8 cellular contexts compared by ENCODE assay signal in genomic region chr10:22427890-22428571, GRCh38.
DNase-seq lines count a peak whose midpoint lies in the region; ATAC-seq and TF ChIP-seq lines count a peak whose summit lies in the region.

No MANE protein-coding gene starts in this region.

- no peak for TF ChIP-seq CTCF in BE2C (IDR thresholded peaks at IDR 0.05; ENCODE audit: low read depth, low read length)

- DNase-seq in BE2C: peak; percentile 51
- DNase-seq in NCI-H1048 (lab: John Stamatoyannopoulos, UW): peak; percentile 76
- peak; percentile 85 for DNase-seq in left kidney (ENCODE audit: low read depth, low spot score)
- no peak for DNase-seq in H7
- DNase-seq in T-helper 1 cell: no peak
- DNase-seq in cardiac septum (ENCODE audit: low spot score): no peak

- H3K27me3 ChIP-seq in BE2C (no peaks in the 10 kb centered on the region), H7 (ENCODE audit: control insufficient read depth, insufficient read depth, low read length) (no peaks in the 10 kb centered on the region)

- peaks cover 11% of the 10 kb centered on the region for H3K4me1 ChIP-seq in BE2C

- intact Hi-C loops in cardiac septum (cut with DNase I): loop anchor here (5.0 kb wide), 1 partner anchor 81 kb away; the partner anchor contains the start of gene SPAG6

- H3K36me3 ChIP-seq in BE2C: no peaks in the 10 kb centered on the region
- no peaks in the 10 kb centered on the region for H3K36me3 ChIP-seq in H7 (replicated peaks; ENCODE audit: control insufficient read depth, insufficient read depth, low read length)

- peak; percentile 90 for ATAC-seq in SK-N-SH treated with all-trans-retinoic acid at 6 μM for 48 hours
- ATAC-seq in HG03139 (IDR thresholded peaks at IDR 0.05; ENCODE audit: unreplicated experiment): no peak

- H3K9me3 ChIP-seq in BE2C: no peaks in the 10 kb centered on the region

- H3K4me3 ChIP-seq in BE2C (ENCODE audit: low read depth, low read length) (peak overlapping the region; percentile 31; the same call in 1 of the 2 replicates), H7 (ENCODE audit: insufficient read depth, low read depth, low read length) (no peak overlapping the region)

TF ChIP-seq in SK-N-SH treated with all-trans-retinoic acid at 6 μM for 48 hours, 23 proteins besides CTCF, POLR2A, EP300 and RAD21:
- TF ChIP-seq TOX (CRISPR knock-in tag; IDR thresholded peaks at IDR 0.05; ENCODE audit: borderline replicate concordance) (peak; percentile 73), CSRNP3 (CRISPR knock-in tag; IDR thresholded peaks at IDR 0.05) (no peak), SNAI2 (CRISPR knock-in tag; IDR thresholded peaks at IDR 0.05) (0 out of 2 replicates have a peak, but pooled peaks have one; percentile 42), CREB5 (CRISPR knock-in tag; IDR thresholded peaks at IDR 0.05; ENCODE audit: low read depth) (no peak), TSHZ2 (CRISPR knock-in tag; IDR thresholded peaks at IDR 0.05) (peak; percentile 66), ZFP30 (CRISPR knock-in tag; IDR thresholded peaks at IDR 0.05) (no peak), CSDC2 (CRISPR knock-in tag; IDR thresholded peaks at IDR 0.05) (no peak), BACH2 (CRISPR knock-in tag; IDR thresholded peaks at IDR 0.05; ENCODE audit: borderline replicate concordance) (no peak), TCF4 (CRISPR knock-in tag; IDR thresholded peaks at IDR 0.05; ENCODE audit: borderline replicate concordance) (peak; percentile 83), ZNF8 (CRISPR knock-in tag; IDR thresholded peaks at IDR 0.05) (no peak), ZNF70 (CRISPR knock-in tag; IDR thresholded peaks at IDR 0.05) (no peak; the same call in 1 of the 2 replicates), PATZ1 (CRISPR knock-in tag; IDR thresholded peaks at IDR 0.05; ENCODE audit: borderline replicate concordance) (peak; percentile 81), GLIS3 (CRISPR knock-in tag; IDR thresholded peaks at IDR 0.05) (no peak), ESRRG (CRISPR knock-in tag; IDR thresholded peaks at IDR 0.05) (no peak), ISL1 (CRISPR knock-in tag; IDR thresholded peaks at IDR 0.05) (peak; percentile 47), ZFP3 (CRISPR knock-in tag; IDR thresholded peaks at IDR 0.05) (no peak), PPARA (CRISPR knock-in tag; IDR thresholded peaks at IDR 0.05; ENCODE audit: borderline replicate concordance) (no peak), ARNTL (CRISPR knock-in tag; IDR thresholded peaks at IDR 0.05; ENCODE audit: borderline replicate concordance, low read depth) (no peak)

Comparison
In these comparisons a context has a peak if more than half of its experiments do, and no peak if none do; other contexts are left out.
1. DNase-seq: peak in BE2C (single experiment), NCI-H1048 (single experiment) and left kidney (single experiment); none in H7 (single experiment), T-helper 1 cell (0 of 5) and cardiac septum (single experiment).